ENCODE assay signal across 29 cellular contexts in genomic region chr2:199612509-199613130, GRCh38.
"Had no signal": no experiment of that assay in that cellular context is flagged by ENCODE, and none has a peak within 500 bp of the region (broad histone marks: within the 10 kb centered on the region; RNA-seq: fewer than 3 reads in every experiment).

No MANE protein-coding gene starts in this region.

- FAIRE-seq: bronchial epithelial cell, TTC549 had no signal

- H3K27me3 ChIP-seq: ascending aorta, cardiac muscle cell had no signal

- DNase-seq: activated B cell treated with CpG ODN at 0.5 μM for 24 hours; activated CD4-positive, alpha-beta memory T cell treated with anti-CD3 and anti-CD28 coated beads for 36 hours; activated CD4-positive, alpha-beta T cell treated with anti-CD3 and anti-CD28 coated beads for 4 hours; activated CD4-positive, alpha-beta T cell treated with anti-CD3 and anti-CD28 coated beads, Interleukin-2, amount 10 ng/mL, durations not matched to agents 24 days and 14 days; activated CD4-positive, alpha-beta T cell treated with anti-CD3 and anti-CD28 coated beads, Interleukin-2, amount 50 U/mL, for 1 hour; activated CD4-positive, alpha-beta T cell treated with anti-CD3 and anti-CD28 coated beads, Interleukin-2, amount 50 U/mL, for 4 hours; activated CD4-positive, CD25-positive, alpha-beta regulatory T cell treated with anti-CD3 and anti-CD28 coated beads, Interleukin-2, amount 50 U/mL, for 72 hours; activated CD8-positive, alpha-beta memory T cell treated with anti-CD3 and anti-CD28 coated beads, Interleukin-2, amount 50 U/mL, for 48 hours; activated CD8-positive, alpha-beta T cell treated with anti-CD3 and anti-CD28 coated beads for 36 hours; activated effector memory CD4-positive, alpha-beta T cell treated with Interleukin-2 at 50 U/mL for 16 hours; activated gamma-delta T cell; activated naive CD4-positive, alpha-beta T cell treated with anti-CD3 and anti-CD28 coated beads, Interleukin-2, amount 10 ng/mL, durations not matched to agents 7 days and 5 days; activated naive CD4-positive, alpha-beta T cell treated with Interleukin-2 at 50 U/mL for 16 hours; activated naive CD8-positive, alpha-beta T cell treated with anti-CD3 and anti-CD28 coated beads, Interleukin-2, amount 10 ng/mL, durations not matched to agents 7 days and 5 days; activated naive CD8-positive, alpha-beta T cell treated with anti-CD3 and anti-CD28 coated beads, Interleukin-2, amount 50 U/mL, for 24 hours; activated T-cell treated with anti-CD3 and anti-CD28 coated beads, Interleukin-2, amount 50 U/mL, for 24 hours; activated T-cell treated with anti-CD3 and anti-CD28 coated beads, Interleukin-2, amount 50 U/mL, for 48 hours; amygdala; anterior cingulate cortex; caudate nucleus; cerebellar nuclear complex; T-helper 1 cell; T-helper 2 cell; T-helper 9 cell had no signal

- H3K4me1 ChIP-seq: ascending aorta had no signal

- H3K4me3 ChIP-seq: ascending aorta, cardiac muscle cell had no signal

- H3K36me3 ChIP-seq: ascending aorta, cardiac muscle cell had no signal

- H3K9me3 ChIP-seq: ascending aorta had no signal

- ATAC-seq: activated CD8-positive, alpha-beta T cell treated with anti-CD3 and anti-CD28 coated beads for 36 hours; activated naive CD8-positive, alpha-beta T cell treated with anti-CD3 and anti-CD28 coated beads, Interleukin-2, amount 50 U/mL, for 24 hours had no signal

- H3K27ac ChIP-seq: ascending aorta, cardiac muscle cell, VCaP had no signal
